In genomic region chr17:1110844-1111598, GRCh38 we compare ENCODE assay signal across 8 cellular contexts.
DNase-seq lines count a peak whose midpoint lies in the region; ATAC-seq and TF ChIP-seq lines count a peak whose summit lies in the region.

No MANE protein-coding gene starts in this region.

- intact Hi-C loops in vagina (cut with DNase I), result no loop called here

- DNase-seq in A172 (ENCODE audit: low spot score) (peak; percentile 99), GF-D8 (lab: John Stamatoyannopoulos, UW) (peak; percentile 37), SHP77 treated with DMSO at 0.1 percent for 48 hours (lab: John Stamatoyannopoulos, UW) (peak; percentile 92), vagina (ENCODE audit: extremely low spot score in 2 of 2) (no peak), DMS114 treated with DMSO at 0.1 percent for 48 hours (lab: John Stamatoyannopoulos, UW; ENCODE audit: unreplicated experiment) (no peak)
- DNase-seq in effector memory CD8-positive, alpha-beta T cell, result no peak
- no peak for DNase-seq in stimulated activated CD4-positive, alpha-beta T cell treated with anti-CD3 and anti-CD28 coated beads, Interleukin-4, amount 100 ng/mL, for 1 hour

- no peaks in the 10 kb centered on the region for H3K36me3 ChIP-seq in mucosa of stomach (ENCODE audit: control insufficient read depth, insufficient read depth, low read length)
- H3K36me3 ChIP-seq in vagina, result no peaks in the 10 kb centered on the region

- H3K4me1 Mint-ChIP-seq in effector memory CD8-positive, alpha-beta T cell (ENCODE audit: low read depth in 2 of 2), result peaks cover 42 to 48% of the 10 kb centered on the region in 2 donors

- H3K4me1 ChIP-seq in mucosa of stomach (ENCODE audit: control insufficient read depth, insufficient read depth, low read length) (peaks cover 60% of the 10 kb centered on the region), vagina (peaks cover 71% of the 10 kb centered on the region)

- H3K27me3 ChIP-seq in mucosa of stomach (ENCODE audit: control insufficient read depth, insufficient read depth, low read length) (no peaks in the 10 kb centered on the region), vagina (no peaks in the 10 kb centered on the region)

- no peak overlapping the region for H3K4me3 ChIP-seq in mucosa of stomach (ENCODE audit: low read length)
- H3K4me3 ChIP-seq in vagina, result no peak overlapping the region

- no peak for TF ChIP-seq POLR2A in vagina (IDR thresholded peaks at IDR 0.05)

- no peak for ATAC-seq in effector memory CD8-positive, alpha-beta T cell (replicated peaks)

- H3K27ac ChIP-seq in vagina, result peak overlapping the region; percentile 90

- H3K4me3 Mint-ChIP-seq in effector memory CD8-positive, alpha-beta T cell, result peak overlapping the region; percentile 66 to 89

- H3K27ac Mint-ChIP-seq in effector memory CD8-positive, alpha-beta T cell, result peak overlapping the region; percentile 78 to 88

- H3K27me3 Mint-ChIP-seq in effector memory CD8-positive, alpha-beta T cell, result no peaks in the 10 kb centered on the region

- peaks cover 19% of the 10 kb centered on the region for H3K36me3 Mint-ChIP-seq in effector memory CD8-positive, alpha-beta T cell (ENCODE audit: insufficient read depth)

- H3K9ac ChIP-seq in mucosa of stomach (ENCODE audit: low read length), result peak overlapping the region; percentile 78

- H3K9me3 Mint-ChIP-seq in effector memory CD8-positive, alpha-beta T cell, result no peaks in the 10 kb centered on the region

- no peak for TF ChIP-seq CTCF in vagina (IDR thresholded peaks at IDR 0.05)

- no peaks in the 10 kb centered on the region for H3K9me3 ChIP-seq in mucosa of stomach (ENCODE audit: control insufficient read depth, low read length)
- no peaks in the 10 kb centered on the region for H3K9me3 ChIP-seq in vagina

Comparison
In these comparisons a context has a peak if more than half of its experiments do, and no peak if none do; other contexts are left out.
1. DNase-seq: peak in A172 (single experiment), GF-D8 (single experiment) and SHP77 treated with DMSO at 0.1 percent for 48 hours (single experiment); none in effector memory CD8-positive, alpha-beta T cell (0 of 3), vagina (0 of 2), DMS114 treated with DMSO at 0.1 percent for 48 hours (single experiment) and stimulated activated CD4-positive, alpha-beta T cell treated with anti-CD3 and anti-CD28 coated beads, Interleukin-4, amount 100 ng/mL, for 1 hour (single experiment).